8 cellular contexts compared by ENCODE assay signal in genomic region chrX:107716816-107717700, GRCh38. TPM values are rescaled to one million over a fixed set of nuclear protein-coding genes. Genes with fewer than 3 reads are reported as not detected.
DNase-seq lines count a peak whose midpoint lies in the region; ATAC-seq lines count a peak whose summit lies in the region.

No MANE protein-coding gene starts in this region.

- peak overlapping the region; percentile 90 for H3K4me3 Mint-ChIP-seq in activated CD8-positive, alpha-beta T cell treated with anti-CD3 and anti-CD28 coated beads, Interleukin-2, amount 10 ng/mL, durations not matched to agents 7 days and 5 days

- H3K27ac ChIP-seq in ectodermal cell (ENCODE audit: insufficient read depth, low read depth, low read length, poor library complexity, severe bottlenecking) = peak overlapping the region; percentile 26

- WGBS in ectodermal cell, 2 experiments = 20% methylated on average over 29 of the region's 29 CpGs

- H3K36me3 ChIP-seq in ectodermal cell (ENCODE audit: control insufficient read depth, insufficient read depth, low read length) = no peaks in the 10 kb centered on the region

- no peaks in the 10 kb centered on the region for H3K9me3 ChIP-seq in ectodermal cell (ENCODE audit: control insufficient read depth, low read length)

- peaks cover 25% of the 10 kb centered on the region for H3K36me3 Mint-ChIP-seq in activated CD8-positive, alpha-beta T cell treated with anti-CD3 and anti-CD28 coated beads, Interleukin-2, amount 10 ng/mL, durations not matched to agents 7 days and 5 days (ENCODE audit: low read depth)

- DNase-seq in NCI-H2171 treated with DMSO at 0.1 percent for 48 hours (lab: John Stamatoyannopoulos, UW) (peak; percentile 24), NCI-H2171 (lab: John Stamatoyannopoulos, UW) (no peak), NCI-H2227 treated with DMSO at 0.1 percent for 48 hours (lab: John Stamatoyannopoulos, UW) (peak; percentile 21), medulla oblongata (ENCODE audit: extremely low spot score) (peak; percentile 82)
- peak; percentile 91 for DNase-seq in activated CD8-positive, alpha-beta T cell treated with anti-CD3 and anti-CD28 coated beads, Interleukin-2, amount 10 ng/mL, durations not matched to agents 7 days and 5 days
- peak; percentile 81 for DNase-seq in stimulated activated CD8-positive, alpha-beta memory T cell treated with anti-CD3 and anti-CD28 coated beads, Interleukin-12 subunit alpha, Interleukin-12 subunit beta, amount 100 ng/mL, for 1 hour (ENCODE audit: low read depth)

- peak; percentile 75 for ATAC-seq in HG02840 (IDR thresholded peaks at IDR 0.05; ENCODE audit: low FRiP score, unreplicated experiment)
- ATAC-seq in activated CD8-positive, alpha-beta T cell treated with anti-CD3 and anti-CD28 coated beads, Interleukin-2, amount 10 ng/mL, durations not matched to agents 7 days and 5 days = peak; percentile 73

- H3K27me3 Mint-ChIP-seq in activated CD8-positive, alpha-beta T cell treated with anti-CD3 and anti-CD28 coated beads, Interleukin-2, amount 10 ng/mL, durations not matched to agents 7 days and 5 days (ENCODE audit: low read depth) = no peaks in the 10 kb centered on the region

- POLR2A ChIA-PET in activated CD8-positive, alpha-beta T cell treated with anti-CD3 and anti-CD28 coated beads, Interleukin-2, amount 10 ng/mL, durations not matched to agents 7 days and 5 days (lab: Charles Lee) = interaction anchor here (0.6 to 11.6 kb wide), 10 partner anchors 13 to 314 kb away, joined by 3 to 292 read pairs (median 8); partner anchors contain the start of genes PRPS1 and TSC22D3

- no peaks in the 10 kb centered on the region for H3K4me1 ChIP-seq in ectodermal cell (ENCODE audit: control insufficient read depth, insufficient read depth, low read length)

- peak overlapping the region; percentile 47 for H3K4me3 ChIP-seq in ectodermal cell (ENCODE audit: insufficient read depth, low read depth, low read length)

- peak overlapping the region; percentile 88 for H3K27ac Mint-ChIP-seq in activated CD8-positive, alpha-beta T cell treated with anti-CD3 and anti-CD28 coated beads, Interleukin-2, amount 10 ng/mL, durations not matched to agents 7 days and 5 days

- peaks cover 8% of the 10 kb centered on the region for H3K27me3 ChIP-seq in ectodermal cell (ENCODE audit: control insufficient read depth, insufficient read depth, low read length, poor library complexity, severe bottlenecking)

- CTCF ChIA-PET in activated CD8-positive, alpha-beta T cell treated with anti-CD3 and anti-CD28 coated beads, Interleukin-2, amount 10 ng/mL, durations not matched to agents 7 days and 5 days (lab: Charles Lee) = interaction anchor here (0.7 to 14.6 kb wide), 18 partner anchors 10 to 178 kb away, joined by 3 to 308 read pairs (median 5); partner anchors contain the start of genes NCBP2L, PRPS1 and TSC22D3

- H3K4me1 Mint-ChIP-seq in activated CD8-positive, alpha-beta T cell treated with anti-CD3 and anti-CD28 coated beads, Interleukin-2, amount 10 ng/mL, durations not matched to agents 7 days and 5 days (ENCODE audit: low read depth) = peaks cover 35% of the 10 kb centered on the region

- no peaks in the 10 kb centered on the region for H3K9me3 Mint-ChIP-seq in activated CD8-positive, alpha-beta T cell treated with anti-CD3 and anti-CD28 coated beads, Interleukin-2, amount 10 ng/mL, durations not matched to agents 7 days and 5 days (ENCODE audit: insufficient read depth)

RNA-seq across cellular contexts. Expression of gene TSC22D3, which starts 58.5 kb away (rescaled TPM):
- total RNA-seq in activated CD8-positive, alpha-beta T cell treated with anti-CD3 and anti-CD28 coated beads, Interleukin-2, amount 10 ng/mL, durations not matched to agents 7 days and 5 days = 10 to 100 TPM; 54.8 TPM
- polyA plus RNA-seq in ectodermal cell (2013, experiment 1 of 4) = 14.2 TPM
- 14.2 TPM for polyA plus RNA-seq in ectodermal cell (2013, experiment 2 of 4)
- polyA plus RNA-seq in ectodermal cell (2013, experiment 3 of 4) = 14.7 TPM
- polyA plus RNA-seq in ectodermal cell (2013, experiment 4 of 4) = 15.8 TPM
